Comparison of ENCODE assay signal across 16 cellular contexts in the genomic region with DNA sequence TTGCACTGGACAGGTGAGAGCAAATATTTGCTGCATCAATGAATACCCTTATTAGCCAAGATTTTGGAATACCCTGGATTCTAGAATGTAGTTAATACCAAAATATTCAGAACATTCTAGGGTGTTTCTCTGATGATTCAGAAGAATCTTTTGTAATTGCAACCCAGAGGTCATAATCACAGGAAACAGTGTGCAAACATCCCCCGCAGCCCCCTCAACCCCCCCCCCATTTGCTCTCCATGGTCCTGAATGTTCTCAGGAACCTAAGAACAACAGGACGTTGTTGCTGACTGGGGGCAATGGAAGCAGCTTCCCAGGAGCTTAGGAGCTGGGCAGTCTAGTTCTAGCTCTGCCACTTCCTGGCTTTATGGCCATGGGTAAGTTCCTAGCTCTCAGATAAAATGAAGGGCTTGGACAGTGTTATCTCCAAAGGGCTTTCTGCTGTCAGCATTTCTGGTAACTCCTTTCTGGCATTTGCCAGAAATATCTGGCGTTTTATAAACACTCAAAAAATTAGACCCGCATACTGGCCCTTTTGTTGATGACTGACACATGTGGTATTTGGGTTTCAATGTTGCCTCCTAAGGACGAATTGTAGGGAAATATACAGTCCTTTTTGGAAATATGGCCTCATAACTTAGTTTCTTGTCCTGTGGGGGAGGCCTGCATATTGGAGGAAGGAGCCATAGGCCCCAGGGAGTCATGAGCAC.
DNase-seq lines count a peak whose midpoint lies in the region; ATAC-seq, FAIRE-seq and TF ChIP-seq lines count a peak whose summit lies in the region.
"Had no signal": no experiment of that assay in that cellular context is flagged by ENCODE, and none has a peak within 500 bp of the region (broad histone marks: within the 10 kb centered on the region; RNA-seq: fewer than 3 reads in every experiment).

No MANE protein-coding gene starts in this region.

- peak; percentile 12 for DNase-seq in activated CD8-positive, alpha-beta T cell treated with anti-CD3 and anti-CD28 coated beads for 36 hours
- no peak for DNase-seq in activated CD8-positive, alpha-beta T cell treated with anti-CD3 and anti-CD28 coated beads, Interleukin-2, amount 10 ng/mL, durations not matched to agents 7 days and 5 days
- DNase-seq in astrocyte (ENCODE audit: low read depth) (peak; percentile 7), iPS DF 4.7 (ENCODE audit: extremely low read depth, low spot score) (peak; percentile 3), urothelium cell line (ENCODE audit: low spot score) (peak; percentile 58), globus pallidus (ENCODE audit: low spot score) (no peak), upper lobe of right lung (no peak), HCEC 1CT (no peak)
- DNase-seq: CD8-positive, alpha-beta T cell; head of caudate nucleus; stimulated activated naive CD8-positive, alpha-beta T cell treated with anti-CD3 and anti-CD28 coated beads, Interleukin-15, Interleukin-2, amounts not matched to agents 100 U/mL and 50 U/mL, for 24 hours had no signal

- no peaks in the 10 kb centered on the region for H4K20me1 ChIP-seq in astrocyte (ENCODE audit: insufficient read depth, low read length)

- no peak overlapping the region for H3K4me3 ChIP-seq in astrocyte (ENCODE audit: insufficient read depth, low read depth, low read length)
- H3K4me3 ChIP-seq in upper lobe of right lung, result no peak overlapping the region
- H3K4me3 ChIP-seq: lung, smooth muscle cell had no signal

- H3K79me2 ChIP-seq in astrocyte (ENCODE audit: insufficient read depth, low read length), result no peaks in the 10 kb centered on the region

- no peak for TF ChIP-seq CTCF in activated CD8-positive, alpha-beta T cell treated with anti-CD3 and anti-CD28 coated beads for 36 hours (IDR thresholded peaks at IDR 0.05)
- TF ChIP-seq CTCF in astrocyte (IDR thresholded peaks at IDR 0.05; ENCODE audit: insufficient read depth, low read depth, low read length) (no peak), upper lobe of right lung (IDR thresholded peaks at IDR 0.05) (no peak)

- POLR2A ChIA-PET in activated CD8-positive, alpha-beta T cell treated with anti-CD3 and anti-CD28 coated beads for 36 hours (lab: Charles Lee), result no interaction called here
- POLR2A ChIA-PET in activated CD8-positive, alpha-beta T cell treated with anti-CD3 and anti-CD28 coated beads, Interleukin-2, amount 10 ng/mL, durations not matched to agents 7 days and 5 days (lab: Charles Lee), result no interaction called here

- FAIRE-seq in astrocyte (lab: Jason Lieb, UNC) (no peak), urothelium cell line (lab: Jason Lieb, UNC) (no peak)
- FAIRE-seq: endometrium, H1 had no signal

- no peak overlapping the region for H3K27ac ChIP-seq in astrocyte (ENCODE audit: low read depth, low read length)
- no peak overlapping the region for H3K27ac ChIP-seq in upper lobe of right lung

- no peak for ATAC-seq in activated CD8-positive, alpha-beta T cell treated with anti-CD3 and anti-CD28 coated beads for 36 hours
- ATAC-seq in activated CD8-positive, alpha-beta T cell treated with anti-CD3 and anti-CD28 coated beads, Interleukin-2, amount 10 ng/mL, durations not matched to agents 7 days and 5 days, result no peak
- no peak for ATAC-seq in upper lobe of right lung
- ATAC-seq: CD8-positive, alpha-beta T cell; stimulated activated naive CD8-positive, alpha-beta T cell treated with anti-CD3 and anti-CD28 coated beads, Interleukin-15, Interleukin-2, amounts not matched to agents 100 U/mL and 50 U/mL, for 24 hours had no signal

- no peak overlapping the region for H2AFZ ChIP-seq in astrocyte (ENCODE audit: low read depth, low read length)

- H3K4me1 Mint-ChIP-seq in activated CD8-positive, alpha-beta T cell treated with anti-CD3 and anti-CD28 coated beads for 36 hours (ENCODE audit: low read depth), result no peaks in the 10 kb centered on the region
- no peaks in the 10 kb centered on the region for H3K4me1 Mint-ChIP-seq in activated CD8-positive, alpha-beta T cell treated with anti-CD3 and anti-CD28 coated beads, Interleukin-2, amount 10 ng/mL, durations not matched to agents 7 days and 5 days (ENCODE audit: low read depth)
- no peaks in the 10 kb centered on the region for H3K4me1 Mint-ChIP-seq in astrocyte (ENCODE audit: low read depth, unreplicated experiment)

- H3K27me3 Mint-ChIP-seq in activated CD8-positive, alpha-beta T cell treated with anti-CD3 and anti-CD28 coated beads for 36 hours, result peaks cover 7% of the 10 kb centered on the region
- peaks cover 6% of the 10 kb centered on the region for H3K27me3 Mint-ChIP-seq in activated CD8-positive, alpha-beta T cell treated with anti-CD3 and anti-CD28 coated beads, Interleukin-2, amount 10 ng/mL, durations not matched to agents 7 days and 5 days (ENCODE audit: low read depth)
- peaks cover 20% of the 10 kb centered on the region for H3K27me3 Mint-ChIP-seq in astrocyte (ENCODE audit: low read depth, unreplicated experiment)

- H3K36me3 ChIP-seq in astrocyte (ENCODE audit: insufficient read depth, low read length) (no peaks in the 10 kb centered on the region), upper lobe of right lung (no peaks in the 10 kb centered on the region)

- CTCF ChIA-PET in activated CD8-positive, alpha-beta T cell treated with anti-CD3 and anti-CD28 coated beads for 36 hours (lab: Charles Lee), result no interaction called here
- CTCF ChIA-PET in activated CD8-positive, alpha-beta T cell treated with anti-CD3 and anti-CD28 coated beads, Interleukin-2, amount 10 ng/mL, durations not matched to agents 7 days and 5 days (lab: Charles Lee), result no interaction called here

- no peaks in the 10 kb centered on the region for H3K9me3 Mint-ChIP-seq in activated CD8-positive, alpha-beta T cell treated with anti-CD3 and anti-CD28 coated beads for 36 hours
- no peaks in the 10 kb centered on the region for H3K9me3 Mint-ChIP-seq in activated CD8-positive, alpha-beta T cell treated with anti-CD3 and anti-CD28 coated beads, Interleukin-2, amount 10 ng/mL, durations not matched to agents 7 days and 5 days (ENCODE audit: insufficient read depth)
- H3K9me3 Mint-ChIP-seq in astrocyte (ENCODE audit: unreplicated experiment), result peaks cover 5% of the 10 kb centered on the region
- H3K9me3 Mint-ChIP-seq: CD8-positive, alpha-beta T cell had no signal

- no peaks in the 10 kb centered on the region for H3K4me1 ChIP-seq in astrocyte (ENCODE audit: insufficient read depth, low read length)
- no peaks in the 10 kb centered on the region for H3K4me1 ChIP-seq in upper lobe of right lung

- H3K9ac ChIP-seq in astrocyte (ENCODE audit: low read length), result no peak overlapping the region

- H3K4me3 Mint-ChIP-seq in activated CD8-positive, alpha-beta T cell treated with anti-CD3 and anti-CD28 coated beads for 36 hours, result no peak overlapping the region
- no peak overlapping the region for H3K4me3 Mint-ChIP-seq in activated CD8-positive, alpha-beta T cell treated with anti-CD3 and anti-CD28 coated beads, Interleukin-2, amount 10 ng/mL, durations not matched to agents 7 days and 5 days
- no peak overlapping the region for H3K4me3 Mint-ChIP-seq in astrocyte (ENCODE audit: unreplicated experiment)
- H3K4me3 Mint-ChIP-seq: brain; CD8-positive, alpha-beta T cell had no signal

- H3K27ac Mint-ChIP-seq in activated CD8-positive, alpha-beta T cell treated with anti-CD3 and anti-CD28 coated beads for 36 hours, result no peak overlapping the region
- H3K27ac Mint-ChIP-seq in activated CD8-positive, alpha-beta T cell treated with anti-CD3 and anti-CD28 coated beads, Interleukin-2, amount 10 ng/mL, durations not matched to agents 7 days and 5 days, result no peak overlapping the region
- H3K27ac Mint-ChIP-seq in astrocyte (ENCODE audit: unreplicated experiment), result no peak overlapping the region
- H3K27ac Mint-ChIP-seq: brain; CD8-positive, alpha-beta T cell had no signal

- no peaks in the 10 kb centered on the region for H3K27me3 ChIP-seq in astrocyte (ENCODE audit: insufficient read depth, low read length)
- peaks cover 11% of the 10 kb centered on the region for H3K27me3 ChIP-seq in upper lobe of right lung

- H3K36me3 Mint-ChIP-seq in activated CD8-positive, alpha-beta T cell treated with anti-CD3 and anti-CD28 coated beads for 36 hours (ENCODE audit: low read depth), result no peaks in the 10 kb centered on the region
- H3K36me3 Mint-ChIP-seq in activated CD8-positive, alpha-beta T cell treated with anti-CD3 and anti-CD28 coated beads, Interleukin-2, amount 10 ng/mL, durations not matched to agents 7 days and 5 days (ENCODE audit: low read depth), result no peaks in the 10 kb centered on the region
- H3K36me3 Mint-ChIP-seq in astrocyte (ENCODE audit: low read depth, unreplicated experiment), result no peaks in the 10 kb centered on the region
- H3K36me3 Mint-ChIP-seq: brain; CD8-positive, alpha-beta T cell had no signal

- intact Hi-C loops in activated CD8-positive, alpha-beta T cell treated with anti-CD3 and anti-CD28 coated beads for 36 hours (cut with micrococcal nuclease), result no loop called here
- intact Hi-C loops in upper lobe of right lung (cut with DNase I), result no loop called here

- no peaks in the 10 kb centered on the region for H3K9me3 ChIP-seq in astrocyte (ENCODE audit: insufficient read depth, low read depth, low read length)
- no peaks in the 10 kb centered on the region for H3K9me3 ChIP-seq in upper lobe of right lung

- H3K4me2 ChIP-seq in astrocyte (ENCODE audit: low read length), result no peak overlapping the region
- H3K4me2 ChIP-seq: smooth muscle cell had no signal

Comparison
In these comparisons a context has a peak if more than half of its experiments do, and no peak if none do; other contexts are left out.
1. DNase-seq: peak in activated CD8-positive, alpha-beta T cell treated with anti-CD3 and anti-CD28 coated beads for 36 hours (single experiment), astrocyte (single experiment), iPS DF 4.7 (single experiment) and urothelium cell line (single experiment); none in activated CD8-positive, alpha-beta T cell treated with anti-CD3 and anti-CD28 coated beads, Interleukin-2, amount 10 ng/mL, durations not matched to agents 7 days and 5 days (single experiment), globus pallidus (single experiment), upper lobe of right lung (single experiment) and HCEC 1CT (single experiment).